1 cellular context compared by ENCODE assay signal in the genomic region with DNA sequence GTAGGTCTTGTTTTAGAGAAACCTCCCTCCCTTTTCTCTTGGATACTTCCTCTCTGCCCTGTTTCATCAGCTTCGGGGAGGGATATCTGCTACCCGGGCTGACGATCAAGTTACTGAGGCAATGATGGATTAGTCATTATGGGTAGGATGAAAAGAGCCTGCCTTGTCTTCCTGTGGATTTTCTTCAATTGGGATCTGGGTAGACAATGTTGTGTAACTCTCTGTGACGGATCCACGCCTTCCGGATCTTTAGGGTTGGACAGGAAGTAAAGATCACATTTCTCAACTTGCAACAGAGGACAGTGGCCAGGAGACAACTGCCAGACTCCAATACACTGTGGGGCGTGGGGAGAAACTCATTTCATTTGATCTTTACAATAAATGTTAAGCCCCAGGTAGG.
A peak's percentile ranks its signal among the peaks of the same experiment; 100 is the strongest.
TF ChIP-seq lines count a peak whose summit lies in the region.

No MANE protein-coding gene starts in this region.

TF ChIP-seq in HepG2, 621 proteins besides CTCF, POLR2A, EP300 and RAD21 (continued from another document and continues in another):
- TF ChIP-seq, protein P1, sequence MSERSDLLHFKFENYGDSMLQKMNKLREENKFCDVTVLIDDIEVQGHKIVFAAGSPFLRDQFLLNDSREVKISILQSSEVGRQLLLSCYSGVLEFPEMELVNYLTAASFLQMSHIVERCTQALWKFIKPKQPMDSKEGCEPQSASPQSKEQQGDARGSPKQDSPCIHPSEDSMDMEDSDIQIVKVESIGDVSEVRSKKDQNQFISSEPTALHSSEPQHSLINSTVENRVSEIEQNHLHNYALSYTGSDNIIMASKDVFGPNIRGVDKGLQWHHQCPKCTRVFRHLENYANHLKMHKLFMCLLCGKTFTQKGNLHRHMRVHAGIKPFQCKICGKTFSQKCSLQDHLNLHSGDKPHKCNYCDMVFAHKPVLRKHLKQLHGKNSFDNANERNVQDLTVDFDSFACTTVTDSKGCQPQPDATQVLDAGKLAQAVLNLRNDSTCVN (CRISPR knock-in tag; IDR thresholded peaks at IDR 0.05; ENCODE audit: borderline replicate concordance) = no peak
- no peak for TF ChIP-seq PAF1 (CRISPR knock-in tag; IDR thresholded peaks at IDR 0.05)
- peak; percentile 89 for TF ChIP-seq FOSL2 (CRISPR knock-in tag; IDR thresholded peaks at IDR 0.05)
- TF ChIP-seq ZIK1 (CRISPR knock-in tag; IDR thresholded peaks at IDR 0.05; ENCODE audit: borderline replicate concordance, low read depth) = no peak
- no peak for TF ChIP-seq ZBTB38 (CRISPR knock-in tag; IDR thresholded peaks at IDR 0.05)
- TF ChIP-seq, protein P2, sequence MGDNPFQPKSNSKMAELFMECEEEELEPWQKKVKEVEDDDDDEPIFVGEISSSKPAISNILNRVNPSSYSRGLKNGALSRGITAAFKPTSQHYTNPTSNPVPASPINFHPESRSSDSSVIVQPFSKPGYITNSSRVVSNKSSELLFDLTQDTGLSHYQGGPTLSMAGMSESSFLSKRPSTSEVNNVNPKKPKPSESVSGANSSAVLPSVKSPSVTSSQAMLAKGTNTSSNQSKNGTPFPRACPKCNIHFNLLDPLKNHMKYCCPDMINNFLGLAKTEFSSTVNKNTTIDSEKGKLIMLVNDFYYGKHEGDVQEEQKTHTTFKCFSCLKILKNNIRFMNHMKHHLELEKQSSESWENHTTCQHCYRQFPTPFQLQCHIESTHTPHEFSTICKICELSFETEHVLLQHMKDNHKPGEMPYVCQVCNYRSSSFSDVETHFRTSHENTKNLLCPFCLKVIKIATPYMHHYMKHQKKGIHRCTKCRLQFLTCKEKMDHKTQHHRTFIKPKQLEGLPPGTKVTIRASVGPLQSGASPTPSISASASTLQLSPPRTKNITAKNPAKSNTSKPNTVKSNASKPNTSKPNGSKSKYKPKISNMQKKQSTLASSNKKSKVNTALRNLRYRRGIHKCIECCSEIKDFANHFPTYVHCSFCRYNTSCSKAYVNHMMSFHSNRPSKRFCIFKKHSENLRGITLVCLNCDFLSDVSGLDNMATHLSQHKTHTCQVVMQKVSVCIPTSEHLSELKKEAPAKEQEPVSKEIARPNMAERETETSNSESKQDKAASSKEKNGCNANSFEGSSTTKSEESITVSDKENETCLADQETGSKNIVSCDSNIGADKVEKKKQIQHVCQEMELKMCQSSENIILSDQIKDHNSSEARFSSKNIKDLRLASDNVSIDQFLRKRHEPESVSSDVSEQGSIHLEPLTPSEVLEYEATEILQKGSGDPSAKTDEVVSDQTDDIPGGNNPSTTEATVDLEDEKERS (CRISPR knock-in tag; IDR thresholded peaks at IDR 0.05) = no peak
- no peak for TF ChIP-seq TP53 (CRISPR knock-in tag; conservative IDR thresholded peaks at IDR 0.05)
- TF ChIP-seq, protein P3, sequence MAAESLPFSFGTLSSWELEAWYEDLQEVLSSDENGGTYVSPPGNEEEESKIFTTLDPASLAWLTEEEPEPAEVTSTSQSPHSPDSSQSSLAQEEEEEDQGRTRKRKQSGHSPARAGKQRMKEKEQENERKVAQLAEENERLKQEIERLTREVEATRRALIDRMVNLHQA (CRISPR knock-in tag; IDR thresholded peaks at IDR 0.05) = no peak
- TF ChIP-seq, protein P4, sequence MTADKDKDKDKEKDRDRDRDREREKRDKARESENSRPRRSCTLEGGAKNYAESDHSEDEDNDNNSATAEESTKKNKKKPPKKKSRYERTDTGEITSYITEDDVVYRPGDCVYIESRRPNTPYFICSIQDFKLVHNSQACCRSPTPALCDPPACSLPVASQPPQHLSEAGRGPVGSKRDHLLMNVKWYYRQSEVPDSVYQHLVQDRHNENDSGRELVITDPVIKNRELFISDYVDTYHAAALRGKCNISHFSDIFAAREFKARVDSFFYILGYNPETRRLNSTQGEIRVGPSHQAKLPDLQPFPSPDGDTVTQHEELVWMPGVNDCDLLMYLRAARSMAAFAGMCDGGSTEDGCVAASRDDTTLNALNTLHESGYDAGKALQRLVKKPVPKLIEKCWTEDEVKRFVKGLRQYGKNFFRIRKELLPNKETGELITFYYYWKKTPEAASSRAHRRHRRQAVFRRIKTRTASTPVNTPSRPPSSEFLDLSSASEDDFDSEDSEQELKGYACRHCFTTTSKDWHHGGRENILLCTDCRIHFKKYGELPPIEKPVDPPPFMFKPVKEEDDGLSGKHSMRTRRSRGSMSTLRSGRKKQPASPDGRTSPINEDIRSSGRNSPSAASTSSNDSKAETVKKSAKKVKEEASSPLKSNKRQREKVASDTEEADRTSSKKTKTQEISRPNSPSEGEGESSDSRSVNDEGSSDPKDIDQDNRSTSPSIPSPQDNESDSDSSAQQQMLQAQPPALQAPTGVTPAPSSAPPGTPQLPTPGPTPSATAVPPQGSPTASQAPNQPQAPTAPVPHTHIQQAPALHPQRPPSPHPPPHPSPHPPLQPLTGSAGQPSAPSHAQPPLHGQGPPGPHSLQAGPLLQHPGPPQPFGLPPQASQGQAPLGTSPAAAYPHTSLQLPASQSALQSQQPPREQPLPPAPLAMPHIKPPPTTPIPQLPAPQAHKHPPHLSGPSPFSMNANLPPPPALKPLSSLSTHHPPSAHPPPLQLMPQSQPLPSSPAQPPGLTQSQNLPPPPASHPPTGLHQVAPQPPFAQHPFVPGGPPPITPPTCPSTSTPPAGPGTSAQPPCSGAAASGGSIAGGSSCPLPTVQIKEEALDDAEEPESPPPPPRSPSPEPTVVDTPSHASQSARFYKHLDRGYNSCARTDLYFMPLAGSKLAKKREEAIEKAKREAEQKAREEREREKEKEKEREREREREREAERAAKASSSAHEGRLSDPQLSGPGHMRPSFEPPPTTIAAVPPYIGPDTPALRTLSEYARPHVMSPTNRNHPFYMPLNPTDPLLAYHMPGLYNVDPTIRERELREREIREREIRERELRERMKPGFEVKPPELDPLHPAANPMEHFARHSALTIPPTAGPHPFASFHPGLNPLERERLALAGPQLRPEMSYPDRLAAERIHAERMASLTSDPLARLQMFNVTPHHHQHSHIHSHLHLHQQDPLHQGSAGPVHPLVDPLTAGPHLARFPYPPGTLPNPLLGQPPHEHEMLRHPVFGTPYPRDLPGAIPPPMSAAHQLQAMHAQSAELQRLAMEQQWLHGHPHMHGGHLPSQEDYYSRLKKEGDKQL (CRISPR knock-in tag; IDR thresholded peaks at IDR 0.05; ENCODE audit: low read depth) = no peak
- no peak for TF ChIP-seq SKI (IDR thresholded peaks at IDR 0.05; ENCODE audit: partially characterized antibody)
- TF ChIP-seq ZBTB42 (CRISPR knock-in tag; IDR thresholded peaks at IDR 0.05) = no peak
- no peak for TF ChIP-seq CENPT (CRISPR knock-in tag; IDR thresholded peaks at IDR 0.05; ENCODE audit: low read depth)
- peak; percentile 97 for TF ChIP-seq ETV5 (CRISPR knock-in tag; IDR thresholded peaks at IDR 0.05; ENCODE audit: borderline replicate concordance)
- TF ChIP-seq NR2F1 (CRISPR knock-in tag; IDR thresholded peaks at IDR 0.05) = no peak
- TF ChIP-seq BHLHE40 (IDR thresholded peaks at IDR 0.05; ENCODE audit: low read length) = no peak
- TF ChIP-seq, protein P5, sequence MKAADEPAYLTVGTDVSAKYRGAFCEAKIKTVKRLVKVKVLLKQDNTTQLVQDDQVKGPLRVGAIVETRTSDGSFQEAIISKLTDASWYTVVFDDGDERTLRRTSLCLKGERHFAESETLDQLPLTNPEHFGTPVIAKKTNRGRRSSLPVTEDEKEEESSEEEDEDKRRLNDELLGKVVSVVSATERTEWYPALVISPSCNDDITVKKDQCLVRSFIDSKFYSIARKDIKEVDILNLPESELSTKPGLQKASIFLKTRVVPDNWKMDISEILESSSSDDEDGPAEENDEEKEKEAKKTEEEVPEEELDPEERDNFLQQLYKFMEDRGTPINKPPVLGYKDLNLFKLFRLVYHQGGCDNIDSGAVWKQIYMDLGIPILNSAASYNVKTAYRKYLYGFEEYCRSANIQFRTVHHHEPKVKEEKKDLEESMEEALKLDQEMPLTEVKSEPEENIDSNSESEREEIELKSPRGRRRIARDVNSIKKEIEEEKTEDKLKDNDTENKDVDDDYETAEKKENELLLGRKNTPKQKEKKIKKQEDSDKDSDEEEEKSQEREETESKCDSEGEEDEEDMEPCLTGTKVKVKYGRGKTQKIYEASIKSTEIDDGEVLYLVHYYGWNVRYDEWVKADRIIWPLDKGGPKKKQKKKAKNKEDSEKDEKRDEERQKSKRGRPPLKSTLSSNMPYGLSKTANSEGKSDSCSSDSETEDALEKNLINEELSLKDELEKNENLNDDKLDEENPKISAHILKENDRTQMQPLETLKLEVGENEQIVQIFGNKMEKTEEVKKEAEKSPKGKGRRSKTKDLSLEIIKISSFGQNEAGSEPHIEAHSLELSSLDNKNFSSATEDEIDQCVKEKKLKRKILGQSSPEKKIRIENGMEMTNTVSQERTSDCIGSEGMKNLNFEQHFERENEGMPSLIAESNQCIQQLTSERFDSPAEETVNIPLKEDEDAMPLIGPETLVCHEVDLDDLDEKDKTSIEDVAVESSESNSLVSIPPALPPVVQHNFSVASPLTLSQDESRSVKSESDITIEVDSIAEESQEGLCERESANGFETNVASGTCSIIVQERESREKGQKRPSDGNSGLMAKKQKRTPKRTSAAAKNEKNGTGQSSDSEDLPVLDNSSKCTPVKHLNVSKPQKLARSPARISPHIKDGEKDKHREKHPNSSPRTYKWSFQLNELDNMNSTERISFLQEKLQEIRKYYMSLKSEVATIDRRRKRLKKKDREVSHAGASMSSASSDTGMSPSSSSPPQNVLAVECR (CRISPR knock-in tag; IDR thresholded peaks at IDR 0.05; ENCODE audit: borderline replicate concordance) = no peak
- no peak for TF ChIP-seq ZNF567 (CRISPR knock-in tag; IDR thresholded peaks at IDR 0.05; ENCODE audit: borderline replicate concordance)
- TF ChIP-seq MTA3 (CRISPR knock-in tag; IDR thresholded peaks at IDR 0.05) = no peak
- no peak for TF ChIP-seq KLF13 (CRISPR knock-in tag; IDR thresholded peaks at IDR 0.05)
- TF ChIP-seq, protein P6, sequence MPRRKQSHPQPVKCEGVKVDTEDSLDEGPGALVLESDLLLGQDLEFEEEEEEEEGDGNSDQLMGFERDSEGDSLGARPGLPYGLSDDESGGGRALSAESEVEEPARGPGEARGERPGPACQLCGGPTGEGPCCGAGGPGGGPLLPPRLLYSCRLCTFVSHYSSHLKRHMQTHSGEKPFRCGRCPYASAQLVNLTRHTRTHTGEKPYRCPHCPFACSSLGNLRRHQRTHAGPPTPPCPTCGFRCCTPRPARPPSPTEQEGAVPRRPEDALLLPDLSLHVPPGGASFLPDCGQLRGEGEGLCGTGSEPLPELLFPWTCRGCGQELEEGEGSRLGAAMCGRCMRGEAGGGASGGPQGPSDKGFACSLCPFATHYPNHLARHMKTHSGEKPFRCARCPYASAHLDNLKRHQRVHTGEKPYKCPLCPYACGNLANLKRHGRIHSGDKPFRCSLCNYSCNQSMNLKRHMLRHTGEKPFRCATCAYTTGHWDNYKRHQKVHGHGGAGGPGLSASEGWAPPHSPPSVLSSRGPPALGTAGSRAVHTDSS (CRISPR knock-in tag; conservative IDR thresholded peaks at IDR 0.05) = no peak
- no peak for TF ChIP-seq ZNF138 (CRISPR knock-in tag; IDR thresholded peaks at IDR 0.05; ENCODE audit: low read depth)
- no peak for TF ChIP-seq RFX3 (CRISPR knock-in tag; IDR thresholded peaks at IDR 0.05)
- TF ChIP-seq NFKBIZ (CRISPR knock-in tag; IDR thresholded peaks at IDR 0.05) = no peak
- TF ChIP-seq ZNF746 (CRISPR knock-in tag; IDR thresholded peaks at IDR 0.05) = no peak
- no peak for TF ChIP-seq ZNF274 (CRISPR knock-in tag; IDR thresholded peaks at IDR 0.05)
- no peak for TF ChIP-seq SRSF9 (IDR thresholded peaks at IDR 0.05; ENCODE audit: borderline replicate concordance, insufficient read depth, low read depth, low read length, poor library complexity, severe bottlenecking)
- TF ChIP-seq, protein P7, sequence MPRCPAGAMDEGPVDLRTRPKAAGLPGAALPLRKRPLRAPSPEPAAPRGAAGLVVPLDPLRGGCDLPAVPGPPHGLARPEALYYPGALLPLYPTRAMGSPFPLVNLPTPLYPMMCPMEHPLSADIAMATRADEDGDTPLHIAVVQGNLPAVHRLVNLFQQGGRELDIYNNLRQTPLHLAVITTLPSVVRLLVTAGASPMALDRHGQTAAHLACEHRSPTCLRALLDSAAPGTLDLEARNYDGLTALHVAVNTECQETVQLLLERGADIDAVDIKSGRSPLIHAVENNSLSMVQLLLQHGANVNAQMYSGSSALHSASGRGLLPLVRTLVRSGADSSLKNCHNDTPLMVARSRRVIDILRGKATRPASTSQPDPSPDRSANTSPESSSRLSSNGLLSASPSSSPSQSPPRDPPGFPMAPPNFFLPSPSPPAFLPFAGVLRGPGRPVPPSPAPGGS (CRISPR knock-in tag; IDR thresholded peaks at IDR 0.05) = no peak
- TF ChIP-seq RFXANK (CRISPR knock-in tag; IDR thresholded peaks at IDR 0.05) = no peak
- TF ChIP-seq, protein P8, sequence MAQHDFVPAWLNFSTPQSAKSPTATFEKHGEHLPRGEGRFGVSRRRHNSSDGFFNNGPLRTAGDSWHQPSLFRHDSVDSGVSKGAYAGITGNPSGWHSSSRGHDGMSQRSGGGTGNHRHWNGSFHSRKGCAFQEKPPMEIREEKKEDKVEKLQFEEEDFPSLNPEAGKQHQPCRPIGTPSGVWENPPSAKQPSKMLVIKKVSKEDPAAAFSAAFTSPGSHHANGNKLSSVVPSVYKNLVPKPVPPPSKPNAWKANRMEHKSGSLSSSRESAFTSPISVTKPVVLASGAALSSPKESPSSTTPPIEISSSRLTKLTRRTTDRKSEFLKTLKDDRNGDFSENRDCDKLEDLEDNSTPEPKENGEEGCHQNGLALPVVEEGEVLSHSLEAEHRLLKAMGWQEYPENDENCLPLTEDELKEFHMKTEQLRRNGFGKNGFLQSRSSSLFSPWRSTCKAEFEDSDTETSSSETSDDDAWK (CRISPR knock-in tag; IDR thresholded peaks at IDR 0.05) = no peak
- TF ChIP-seq ZNF780A (CRISPR knock-in tag; IDR thresholded peaks at IDR 0.05) = no peak
- TF ChIP-seq GPN1 (CRISPR knock-in tag; IDR thresholded peaks at IDR 0.05; ENCODE audit: borderline replicate concordance) = no peak
- no peak for TF ChIP-seq ZNF33A (CRISPR knock-in tag; IDR thresholded peaks at IDR 0.05; ENCODE audit: borderline replicate concordance)
- TF ChIP-seq, protein P9, sequence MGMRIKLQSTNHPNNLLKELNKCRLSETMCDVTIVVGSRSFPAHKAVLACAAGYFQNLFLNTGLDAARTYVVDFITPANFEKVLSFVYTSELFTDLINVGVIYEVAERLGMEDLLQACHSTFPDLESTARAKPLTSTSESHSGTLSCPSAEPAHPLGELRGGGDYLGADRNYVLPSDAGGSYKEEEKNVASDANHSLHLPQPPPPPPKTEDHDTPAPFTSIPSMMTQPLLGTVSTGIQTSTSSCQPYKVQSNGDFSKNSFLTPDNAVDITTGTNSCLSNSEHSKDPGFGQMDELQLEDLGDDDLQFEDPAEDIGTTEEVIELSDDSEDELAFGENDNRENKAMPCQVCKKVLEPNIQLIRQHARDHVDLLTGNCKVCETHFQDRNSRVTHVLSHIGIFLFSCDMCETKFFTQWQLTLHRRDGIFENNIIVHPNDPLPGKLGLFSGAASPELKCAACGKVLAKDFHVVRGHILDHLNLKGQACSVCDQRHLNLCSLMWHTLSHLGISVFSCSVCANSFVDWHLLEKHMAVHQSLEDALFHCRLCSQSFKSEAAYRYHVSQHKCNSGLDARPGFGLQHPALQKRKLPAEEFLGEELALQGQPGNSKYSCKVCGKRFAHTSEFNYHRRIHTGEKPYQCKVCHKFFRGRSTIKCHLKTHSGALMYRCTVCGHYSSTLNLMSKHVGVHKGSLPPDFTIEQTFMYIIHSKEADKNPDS (CRISPR knock-in tag; IDR thresholded peaks at IDR 0.05) = no peak
- no peak for TF ChIP-seq ZNF782 (CRISPR knock-in tag; IDR thresholded peaks at IDR 0.05; ENCODE audit: borderline replicate concordance)
- TF ChIP-seq ZNF20 (CRISPR knock-in tag; IDR thresholded peaks at IDR 0.05) = no peak
- 0 out of 2 replicates have a peak, but pooled peaks have one; percentile 46 for TF ChIP-seq ZNF441 (CRISPR knock-in tag; IDR thresholded peaks at IDR 0.05; ENCODE audit: borderline replicate concordance)
- TF ChIP-seq ZNF660 (CRISPR knock-in tag; IDR thresholded peaks at IDR 0.05; ENCODE audit: borderline replicate concordance, low read depth) = no peak
- no peak for TF ChIP-seq MYNN (CRISPR knock-in tag; IDR thresholded peaks at IDR 0.05; ENCODE audit: low read depth)
- no peak for TF ChIP-seq ARHGAP35 (CRISPR knock-in tag; IDR thresholded peaks at IDR 0.05; ENCODE audit: borderline replicate concordance)
